19 cellular contexts compared by ENCODE assay signal in genomic region chr9:70874451-70874850, GRCh38.
"Had no signal": no experiment of that assay in that cellular context is flagged by ENCODE, and none has a peak within 500 bp of the region (broad histone marks: within the 10 kb centered on the region; RNA-seq: fewer than 3 reads in every experiment).

No MANE protein-coding gene starts in this region.

- H3K9me3 ChIP-seq: body of pancreas, colonic mucosa, left lung had no signal

- FAIRE-seq: kidney, TTC549 had no signal

- DNase-seq: activated CD4-positive, alpha-beta T cell treated with anti-CD3 and anti-CD28 coated beads for 36 hours; activated CD4-positive, alpha-beta T cell treated with anti-CD3 and anti-CD28 coated beads, Interleukin-2, amount 50 U/mL, for 48 hours; activated gamma-delta T cell treated with Interleukin-2 at 50 U/mL for 16 hours; activated T-cell treated with anti-CD3 and anti-CD28 coated beads for 4 hours; amniotic stem cell; body of pancreas; central memory CD4-positive, alpha-beta T cell; colonic mucosa; glutamatergic neuron; hypothalamus; kidney; left lung; nephron progenitor cell; nucleus accumbens; stimulated activated CD8-positive, alpha-beta memory T cell treated with anti-CD3 and anti-CD28 coated beads, Interleukin-4, amount 100 ng/mL, for 48 hours; stimulated activated naive CD4-positive, alpha-beta T cell had no signal

- H3K4me3 ChIP-seq: body of pancreas, colonic mucosa, left lung had no signal

- ATAC-seq: activated CD4-positive, alpha-beta T cell treated with anti-CD3 and anti-CD28 coated beads for 36 hours; activated naive CD4-positive, alpha-beta T cell treated with anti-CD3 and anti-CD28 coated beads, Interleukin-2, amount 50 U/mL, for 72 hours; body of pancreas; left lung; WTC11 had no signal

- H3K27ac ChIP-seq: body of pancreas, colonic mucosa, left lung had no signal

- H3K27me3 ChIP-seq: body of pancreas, colonic mucosa, left lung had no signal

- H3K36me3 ChIP-seq: colonic mucosa, left lung had no signal

- H3K4me1 ChIP-seq: body of pancreas, colonic mucosa, left lung had no signal
